Comparison of ENCODE assay signal across 1 cellular context in the genomic region with DNA sequence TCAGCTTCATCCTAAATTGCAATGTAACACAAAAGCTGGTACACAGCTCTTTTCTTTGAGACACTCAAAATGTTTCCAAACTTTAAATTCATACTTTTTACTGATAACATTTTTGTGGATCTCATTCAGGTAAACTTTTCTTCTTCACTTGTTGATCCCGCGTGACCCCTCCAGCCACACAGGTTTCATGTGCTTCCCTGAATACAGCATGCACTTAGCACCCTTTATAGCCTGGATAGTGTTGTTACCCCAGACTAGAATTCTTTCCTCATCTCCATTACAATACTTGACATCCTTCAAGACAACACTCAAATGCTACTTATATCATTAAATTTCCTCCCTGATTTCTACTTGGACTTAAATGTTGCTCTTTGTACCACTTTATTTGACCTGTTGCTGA.
TF ChIP-seq lines count a peak whose summit lies in the region.

No MANE protein-coding gene starts in this region.

TF ChIP-seq in SK-N-SH treated with all-trans-retinoic acid at 6 μM for 48 hours, 23 proteins besides CTCF, POLR2A, EP300 and RAD21 (continued from another document):
- TF ChIP-seq POU6F1 (CRISPR knock-in tag; IDR thresholded peaks at IDR 0.05; ENCODE audit: borderline replicate concordance, low read depth) (no peak), RARB (CRISPR knock-in tag; IDR thresholded peaks at IDR 0.05) (no peak), SNAI2 (CRISPR knock-in tag; IDR thresholded peaks at IDR 0.05) (no peak), ESRRG (CRISPR knock-in tag; IDR thresholded peaks at IDR 0.05) (no peak), ZNF70 (CRISPR knock-in tag; IDR thresholded peaks at IDR 0.05) (no peak), TOX (CRISPR knock-in tag; IDR thresholded peaks at IDR 0.05; ENCODE audit: borderline replicate concordance) (no peak), CSDC2 (CRISPR knock-in tag; IDR thresholded peaks at IDR 0.05) (no peak), PPARA (CRISPR knock-in tag; IDR thresholded peaks at IDR 0.05; ENCODE audit: borderline replicate concordance) (no peak), OSR1 (CRISPR knock-in tag; IDR thresholded peaks at IDR 0.05) (no peak), ZFP30 (CRISPR knock-in tag; IDR thresholded peaks at IDR 0.05) (no peak), GLIS3 (CRISPR knock-in tag; IDR thresholded peaks at IDR 0.05) (no peak), ARNTL (CRISPR knock-in tag; IDR thresholded peaks at IDR 0.05; ENCODE audit: borderline replicate concordance, low read depth) (no peak), ZFP3 (CRISPR knock-in tag; IDR thresholded peaks at IDR 0.05) (no peak), TSHZ2 (CRISPR knock-in tag; IDR thresholded peaks at IDR 0.05) (no peak)
- TF ChIP-seq, protein P1, sequence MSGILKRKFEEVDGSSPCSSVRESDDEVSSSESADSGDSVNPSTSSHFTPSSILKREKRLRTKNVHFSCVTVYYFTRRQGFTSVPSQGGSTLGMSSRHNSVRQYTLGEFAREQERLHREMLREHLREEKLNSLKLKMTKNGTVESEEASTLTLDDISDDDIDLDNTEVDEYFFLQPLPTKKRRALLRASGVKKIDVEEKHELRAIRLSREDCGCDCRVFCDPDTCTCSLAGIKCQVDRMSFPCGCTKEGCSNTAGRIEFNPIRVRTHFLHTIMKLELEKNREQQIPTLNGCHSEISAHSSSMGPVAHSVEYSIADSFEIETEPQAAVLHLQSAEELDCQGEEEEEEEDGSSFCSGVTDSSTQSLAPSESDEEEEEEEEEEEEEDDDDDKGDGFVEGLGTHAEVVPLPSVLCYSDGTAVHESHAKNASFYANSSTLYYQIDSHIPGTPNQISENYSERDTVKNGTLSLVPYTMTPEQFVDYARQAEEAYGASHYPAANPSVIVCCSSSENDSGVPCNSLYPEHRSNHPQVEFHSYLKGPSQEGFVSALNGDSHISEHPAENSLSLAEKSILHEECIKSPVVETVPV (CRISPR knock-in tag; IDR thresholded peaks at IDR 0.05) = no peak
